In genomic region chr5:139358064-139358463, GRCh38 we compare ENCODE assay signal across 38 cellular contexts. TPM values are rescaled to one million over a fixed set of nuclear protein-coding genes. Genes with fewer than 3 reads are reported as not detected.
"Had no signal": no experiment of that assay in that cellular context is flagged by ENCODE, and none has a peak within 500 bp of the region (broad histone marks: within the 10 kb centered on the region; RNA-seq: fewer than 3 reads in every experiment).

No MANE protein-coding gene starts in this region.

- DNase-seq: activated B cell treated with CpG ODN at 0.5 μM for 24 hours; activated CD4-positive, alpha-beta memory T cell treated with anti-CD3 and anti-CD28 coated beads, Interleukin-2, amount 10 ng/mL, durations not matched to agents 7 days and 5 days; activated CD4-positive, alpha-beta T cell treated with anti-CD3 and anti-CD28 coated beads for 4 hours; activated CD4-positive, CD25-positive, alpha-beta regulatory T cell treated with anti-CD3 and anti-CD28 coated beads, Interleukin-2, amount 50 U/mL, for 72 hours; activated CD8-positive, alpha-beta memory T cell treated with anti-CD3 and anti-CD28 coated beads for 24 hours; activated effector memory CD4-positive, alpha-beta T cell treated with Interleukin-2 at 50 U/mL for 16 hours; activated naive CD4-positive, alpha-beta T cell treated with anti-CD3 and anti-CD28 coated beads, Interleukin-2, amount 10 ng/mL, durations not matched to agents 7 days and 5 days; activated naive CD8-positive, alpha-beta T cell treated with anti-CD3 and anti-CD28 coated beads, Interleukin-2, amount 10 ng/mL, durations not matched to agents 7 days and 5 days; activated T-cell treated with anti-CD3 and anti-CD28 coated beads, Interleukin-2, amount 50 U/mL, for 24 hours; anterior cingulate cortex; caudate nucleus; cerebellar nuclear complex; Karpas-422; KBM-7; MG63; NCI-H1048; NCI-H1105 treated with DMSO at 0.1 percent for 48 hours; NCI-H1436; NCI-H1694; NCI-H1930; NCI-H2081 treated with DMSO at 0.1 percent for 48 hours; NCI-H345; NCI-H524 treated with DMSO at 0.1 percent for 48 hours; NCI-H748 treated with DMSO at 0.1 percent for 48 hours; NK-92 treated with Interleukin-12 subunit alpha and Interleukin-12 subunit beta, amount 100 ng/mL, for 24 hours; PC-3; Peyer's patch; RPMI8226; SIG-M5; T-cell; T-helper 17 cell had no signal

- H3K4me3 ChIP-seq: adrenal gland, MG63, Peyer's patch had no signal

- H3K27ac Mint-ChIP-seq: activated B cell treated with CpG ODN at 0.5 μM for 24 hours; activated CD4-positive, alpha-beta memory T cell treated with anti-CD3 and anti-CD28 coated beads, Interleukin-2, amount 10 ng/mL, durations not matched to agents 7 days and 5 days; activated naive CD4-positive, alpha-beta T cell treated with anti-CD3 and anti-CD28 coated beads, Interleukin-2, amount 10 ng/mL, durations not matched to agents 7 days and 5 days; activated naive CD8-positive, alpha-beta T cell treated with anti-CD3 and anti-CD28 coated beads, Interleukin-2, amount 10 ng/mL, durations not matched to agents 7 days and 5 days; activated T-cell treated with anti-CD3 and anti-CD28 coated beads, Interleukin-2, amount 50 U/mL, for 24 hours; T-cell; T-helper 17 cell had no signal

- H3K4me1 ChIP-seq: Peyer's patch had no signal

- H3K27ac ChIP-seq: adrenal gland, Peyer's patch had no signal

- H3K9me3 ChIP-seq: adrenal gland, Peyer's patch had no signal

- H3K4me3 Mint-ChIP-seq: activated B cell treated with CpG ODN at 0.5 μM for 24 hours; activated CD4-positive, alpha-beta memory T cell treated with anti-CD3 and anti-CD28 coated beads, Interleukin-2, amount 10 ng/mL, durations not matched to agents 7 days and 5 days; activated naive CD4-positive, alpha-beta T cell treated with anti-CD3 and anti-CD28 coated beads, Interleukin-2, amount 10 ng/mL, durations not matched to agents 7 days and 5 days; activated naive CD8-positive, alpha-beta T cell treated with anti-CD3 and anti-CD28 coated beads, Interleukin-2, amount 10 ng/mL, durations not matched to agents 7 days and 5 days; activated T-cell treated with anti-CD3 and anti-CD28 coated beads, Interleukin-2, amount 50 U/mL, for 24 hours; brain; T-cell; T-helper 17 cell had no signal

- H3K27me3 ChIP-seq: adrenal gland, MG63, Peyer's patch had no signal

- H3K9me3 Mint-ChIP-seq: activated B cell treated with CpG ODN at 0.5 μM for 24 hours; activated T-cell treated with anti-CD3 and anti-CD28 coated beads, Interleukin-2, amount 50 U/mL, for 24 hours had no signal

- ATAC-seq: PC-3, Right ventricle myocardium inferior, SK-N-SH treated with all-trans-retinoic acid at 6 μM for 48 hours, T-cell, T-helper 17 cell had no signal

- H3K27me3 Mint-ChIP-seq: activated B cell treated with CpG ODN at 0.5 μM for 24 hours; activated CD4-positive, alpha-beta memory T cell treated with anti-CD3 and anti-CD28 coated beads, Interleukin-2, amount 10 ng/mL, durations not matched to agents 7 days and 5 days; activated naive CD4-positive, alpha-beta T cell treated with anti-CD3 and anti-CD28 coated beads, Interleukin-2, amount 10 ng/mL, durations not matched to agents 7 days and 5 days; activated naive CD8-positive, alpha-beta T cell treated with anti-CD3 and anti-CD28 coated beads, Interleukin-2, amount 10 ng/mL, durations not matched to agents 7 days and 5 days; activated T-cell treated with anti-CD3 and anti-CD28 coated beads, Interleukin-2, amount 50 U/mL, for 24 hours; brain; T-cell; T-helper 17 cell had no signal

RNA-seq across cellular contexts. Expression of gene SLC23A1, which starts 25.0 kb away (rescaled TPM):
- total RNA-seq: bronchial epithelial cell, NCI-H460, PC-3, Right ventricle myocardium inferior, SK-MEL-5, T-helper 17 cell had no signal
- polyA plus RNA-seq: adrenal gland had no signal

RNA-seq across cellular contexts. Expression of gene MZB1, which starts 31.6 kb away (rescaled TPM):
- total RNA-seq: bronchial epithelial cell, SK-MEL-5 had no signal
